In the genomic region with DNA sequence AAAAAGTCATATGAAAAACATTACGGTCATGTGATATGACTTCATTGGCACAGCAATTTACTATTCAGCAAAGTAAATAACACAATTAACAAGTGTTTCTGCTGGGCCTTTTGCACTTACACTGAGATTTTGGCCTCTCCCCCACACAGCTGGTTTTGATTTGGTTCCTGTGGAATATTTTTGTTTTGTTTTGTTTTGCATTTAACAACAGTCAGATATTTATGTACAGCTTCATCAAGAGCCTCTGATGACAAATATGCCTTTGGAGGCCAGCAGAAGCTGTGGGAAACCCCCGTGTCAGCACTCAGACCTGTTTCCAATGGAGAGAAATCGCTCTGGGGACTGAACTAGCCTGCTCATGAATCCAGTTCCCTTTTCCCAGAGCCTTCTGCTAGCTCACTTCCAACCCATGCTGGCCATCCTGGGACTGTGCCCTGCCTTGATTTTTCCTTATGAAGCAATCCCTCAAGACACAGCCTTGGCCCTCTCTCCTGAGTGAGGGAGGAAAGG, we compare ENCODE assay signal across 10 cellular contexts.
A peak's percentile ranks its signal among the peaks of the same experiment; 100 is the strongest.
DNase-seq lines count a peak whose midpoint lies in the region; ATAC-seq and TF ChIP-seq lines count a peak whose summit lies in the region.
"Had no signal": no experiment of that assay in that cellular context is flagged by ENCODE, and none has a peak within 500 bp of the region (broad histone marks: within the 10 kb centered on the region; RNA-seq: fewer than 3 reads in every experiment).

No MANE protein-coding gene starts in this region.

- TF ChIP-seq CTCF in esophagus muscularis mucosa (IDR thresholded peaks at IDR 0.05) (no peak), type B pancreatic cell (conservative IDR thresholded peaks at IDR 0.05) (no peak)

- no peak overlapping the region for H3K4me3 Mint-ChIP-seq in type B pancreatic cell
- no peak overlapping the region for H3K4me3 Mint-ChIP-seq in activated naive CD8-positive, alpha-beta T cell treated with anti-CD3 and anti-CD28 coated beads for 36 hours

- H3K9me3 ChIP-seq in esophagus muscularis mucosa = no peaks in the 10 kb centered on the region
- H3K9me3 ChIP-seq: neutrophil had no signal

- peaks cover 16 to 24% (median 23%) of the 10 kb centered on the region in 4 donors for H3K4me1 ChIP-seq in esophagus muscularis mucosa

- no peak for ATAC-seq in GM21526 (IDR thresholded peaks at IDR 0.05; ENCODE audit: low FRiP score, unreplicated experiment)

- H3K4me1 Mint-ChIP-seq in type B pancreatic cell (ENCODE audit: unreplicated experiment) = peaks cover 23% of the 10 kb centered on the region
- H3K4me1 Mint-ChIP-seq in activated naive CD8-positive, alpha-beta T cell treated with anti-CD3 and anti-CD28 coated beads for 36 hours = peaks cover 2% of the 10 kb centered on the region

- peak overlapping the region; percentile 33 to 51 (median 38) for H3K27ac ChIP-seq in esophagus muscularis mucosa (replicated peaks in 1 of 4)
- H3K27ac ChIP-seq: neutrophil had no signal

- no peak for TF ChIP-seq POLR2A in esophagus muscularis mucosa (IDR thresholded peaks at IDR 0.05; ENCODE audit: low read depth)

- H3K27me3 ChIP-seq in esophagus muscularis mucosa = no peaks in the 10 kb centered on the region
- H3K27me3 ChIP-seq: neutrophil had no signal

- peak; percentile 20 for DNase-seq in SK-MEL-5 (ENCODE audit: low read depth, low spot score)
- no peak for DNase-seq in esophagus muscularis mucosa (ENCODE audit: extremely low spot score)
- peak; percentile 38 for DNase-seq in mucosa of gallbladder (ENCODE audit: low spot score)
- no peak for DNase-seq in type B pancreatic cell (ENCODE audit: extremely low spot score, unreplicated experiment)
- DNase-seq in MV-4-11 (lab: John Stamatoyannopoulos, UW) = no peak
- no peak for DNase-seq in activated effector memory CD4-positive, alpha-beta T cell treated with anti-CD3 and anti-CD28 coated beads, Interleukin-2, amount 50 U/mL, for 16 hours
- DNase-seq in activated naive CD8-positive, alpha-beta T cell treated with anti-CD3 and anti-CD28 coated beads for 36 hours = no peak
- DNase-seq: NCI-H1048 had no signal

- H3K9me3 Mint-ChIP-seq in type B pancreatic cell = no peaks in the 10 kb centered on the region
- no peaks in the 10 kb centered on the region for H3K9me3 Mint-ChIP-seq in activated naive CD8-positive, alpha-beta T cell treated with anti-CD3 and anti-CD28 coated beads for 36 hours

- TF ChIP-seq EP300 in esophagus muscularis mucosa (IDR thresholded peaks at IDR 0.05) = no peak

- intact Hi-C loops in esophagus muscularis mucosa (cut with DNase I) = no loop called here

- 50% methylated on average over 3 of the region's 3 CpGs for WGBS in esophagus muscularis mucosa

- peak overlapping the region; percentile 11 for H3K27ac Mint-ChIP-seq in type B pancreatic cell
- H3K27ac Mint-ChIP-seq in activated naive CD8-positive, alpha-beta T cell treated with anti-CD3 and anti-CD28 coated beads for 36 hours = no peak overlapping the region

- no peaks in the 10 kb centered on the region for H3K36me3 ChIP-seq in esophagus muscularis mucosa

- H3K27me3 Mint-ChIP-seq in type B pancreatic cell = no peaks in the 10 kb centered on the region
- no peaks in the 10 kb centered on the region for H3K27me3 Mint-ChIP-seq in activated naive CD8-positive, alpha-beta T cell treated with anti-CD3 and anti-CD28 coated beads for 36 hours

- no peak overlapping the region for H3K4me3 ChIP-seq in esophagus muscularis mucosa

- in situ Hi-C loops in SK-MEL-5 (cut with HindIII; ENCODE audit: low pct_unique_long_range_greater_than_20kb, low sequenced_read_pairs) = no loop called here

- peaks cover 8% of the 10 kb centered on the region for H3K36me3 Mint-ChIP-seq in type B pancreatic cell
- no peaks in the 10 kb centered on the region for H3K36me3 Mint-ChIP-seq in activated naive CD8-positive, alpha-beta T cell treated with anti-CD3 and anti-CD28 coated beads for 36 hours

Comparison
In these comparisons a context has a peak if more than half of its experiments do, and no peak if none do; other contexts are left out.
1. DNase-seq: peak in SK-MEL-5 (single experiment) and mucosa of gallbladder (single experiment); none in esophagus muscularis mucosa (single experiment), type B pancreatic cell (single experiment), MV-4-11 (single experiment), activated effector memory CD4-positive, alpha-beta T cell treated with anti-CD3 and anti-CD28 coated beads, Interleukin-2, amount 50 U/mL, for 16 hours (single experiment) and activated naive CD8-positive, alpha-beta T cell treated with anti-CD3 and anti-CD28 coated beads for 36 hours (single experiment).